In genomic region chr5:33579789-33580188, GRCh38 we compare ENCODE assay signal across 21 cellular contexts.
"Had no signal": no experiment of that assay in that cellular context is flagged by ENCODE, and none has a peak within 500 bp of the region (broad histone marks: within the 10 kb centered on the region; RNA-seq: fewer than 3 reads in every experiment).

No MANE protein-coding gene starts in this region.

- H3K27ac ChIP-seq: colonic mucosa, esophagus muscularis mucosa, lower lobe of right lung, prostate gland, right atrium auricular region, sigmoid colon, stomach, testis, tibial artery had no signal

- H3K36me3 ChIP-seq: colonic mucosa, lower lobe of right lung, prostate gland, right atrium auricular region had no signal

- H3K4me3 ChIP-seq: colonic mucosa, esophagus muscularis mucosa, lower lobe of right lung, prostate gland, right atrium auricular region, sigmoid colon, stomach, testis, tibial artery had no signal

- DNase-seq: colonic mucosa; effector CD8-positive, alpha-beta T cell; left ventricle myocardium superior; lower lobe of right lung; naive thymus-derived CD8-positive, alpha-beta T cell; nephron progenitor cell; nucleus accumbens; sigmoid colon; stimulated activated CD4-positive, alpha-beta T cell treated with anti-CD3 and anti-CD28 coated beads, Interleukin-2, amount 100 ng/mL, for 24 hours; stimulated activated CD4-positive, alpha-beta T cell treated with anti-CD3 and anti-CD28 coated beads, Interleukin-4, amount 100 ng/mL, for 24 hours; stimulated activated naive CD4-positive, alpha-beta T cell treated with Interleukin-2 at 50 U/mL for 16 hours; stomach; testis; tibial artery had no signal

- FAIRE-seq: endothelial cell of umbilical vein, frontal cortex, keratinocyte had no signal

- ATAC-seq: left ventricle myocardium superior; lower lobe of right lung; naive thymus-derived CD8-positive, alpha-beta T cell; stimulated activated effector memory CD8-positive, alpha-beta T cell treated with anti-CD3 and anti-CD28 coated beads, Interleukin-12 subunit alpha, Interleukin-12 subunit beta, amount 100 ng/mL, for 72 hours had no signal

- H3K4me1 ChIP-seq: colonic mucosa, esophagus muscularis mucosa, lower lobe of right lung, prostate gland, right atrium auricular region, sigmoid colon, stomach, testis, tibial artery had no signal

- H3K9me3 ChIP-seq: colonic mucosa, esophagus muscularis mucosa, lower lobe of right lung, prostate gland, right atrium auricular region, sigmoid colon, stomach, testis, tibial artery had no signal

- H3K27me3 ChIP-seq: colonic mucosa, esophagus muscularis mucosa, right atrium auricular region, sigmoid colon, stomach, testis, tibial artery had no signal
